8 cellular contexts compared by ENCODE assay signal in genomic region chr11:22624742-22625447, GRCh38. TPM values are rescaled to one million over a fixed set of nuclear protein-coding genes. Genes with fewer than 3 reads are reported as not detected.
DNase-seq lines count a peak whose midpoint lies in the region; ATAC-seq and TF ChIP-seq lines count a peak whose summit lies in the region.

No MANE protein-coding gene starts in this region.

- H3K79me2 ChIP-seq in neural cell (replicated peaks; ENCODE audit: insufficient read depth, low read length), result peaks cover 18% of the 10 kb centered on the region

- H3K4me1 Mint-ChIP-seq in activated T-helper 17 cell treated with anti-CD3 and anti-CD28 coated beads, Interleukin-2, amount 50 U/mL, for 72 hours, result peaks cover 12% of the 10 kb centered on the region

- H3K9me3 Mint-ChIP-seq in activated T-helper 17 cell treated with anti-CD3 and anti-CD28 coated beads, Interleukin-2, amount 50 U/mL, for 72 hours, result no peaks in the 10 kb centered on the region

- H3K9me3 ChIP-seq in neural cell (ENCODE audit: low read length), result no peaks in the 10 kb centered on the region
- H3K9me3 ChIP-seq in testis, result no peaks in the 10 kb centered on the region

- H3K36me3 ChIP-seq in neural cell (ENCODE audit: insufficient read depth, low read length), result no peaks in the 10 kb centered on the region
- no peaks in the 10 kb centered on the region for H3K36me3 ChIP-seq in testis (ENCODE audit: low read depth, missing control alignments)

- peaks cover 10% of the 10 kb centered on the region for H3F3A ChIP-seq in neural cell (ENCODE audit: insufficient read depth, low read length, poor library complexity, severe bottlenecking)

- peak overlapping the region; percentile 92 for H2AFZ ChIP-seq in neural cell (ENCODE audit: low read depth, low read length)

- peak overlapping the region; percentile 86 for H3K9ac ChIP-seq in neural cell (ENCODE audit: low read length)

- H3K27ac ChIP-seq in neural cell (ENCODE audit: low read length) (peak overlapping the region; percentile 91), testis (peak overlapping the region; percentile 82 to 86)

- ATAC-seq in GM21367 (IDR thresholded peaks at IDR 0.05; ENCODE audit: unreplicated experiment), result peak; percentile 52
- peak; percentile 58 for ATAC-seq in activated T-helper 17 cell treated with anti-CD3 and anti-CD28 coated beads, Interleukin-2, amount 50 U/mL, for 72 hours (replicated peaks)

- intact Hi-C loops in testis (cut with DNase I; ENCODE audit: low total_unique reads), result no loop called here

- H3K27ac Mint-ChIP-seq in activated T-helper 17 cell treated with anti-CD3 and anti-CD28 coated beads, Interleukin-2, amount 50 U/mL, for 72 hours, result peak overlapping the region; percentile 96

- H3K4me3 ChIP-seq in neural cell (ENCODE audit: low read length) (peak overlapping the region; percentile 90), testis (peak overlapping the region; percentile 89)

- no peaks in the 10 kb centered on the region for H4K20me1 ChIP-seq in neural cell (ENCODE audit: insufficient read depth)

- peaks cover 8% of the 10 kb centered on the region for H3K4me1 ChIP-seq in testis

- peaks cover 34% of the 10 kb centered on the region for H3K36me3 Mint-ChIP-seq in activated T-helper 17 cell treated with anti-CD3 and anti-CD28 coated beads, Interleukin-2, amount 50 U/mL, for 72 hours (ENCODE audit: low read depth)

- TF ChIP-seq RAD21 in neural cell (conservative IDR thresholded peaks at IDR 0.05), result peak; percentile 63

- peak; percentile 85 for DNase-seq in DMS 273 (lab: John Stamatoyannopoulos, UW; ENCODE audit: unreplicated experiment)
- DNase-seq in HT1080 (ENCODE audit: low read depth), result peak; percentile 67
- DNase-seq in NOMO-1 (lab: John Stamatoyannopoulos, UW; ENCODE audit: unreplicated experiment in 2 of 2), result peak; percentile 52 to 54
- peak; percentile 28 for DNase-seq in fibroblast of the conjunctiva (ENCODE audit: low read depth)
- DNase-seq in testis, result peak; percentile 72

- no peak for TF ChIP-seq EP300 in neural cell (conservative IDR thresholded peaks at IDR 0.05; ENCODE audit: poor library complexity, severe bottlenecking)

- TF ChIP-seq CTCF in neural cell (IDR thresholded peaks at IDR 0.05; ENCODE audit: poor library complexity, severe bottlenecking) (peak; percentile 81), testis (IDR thresholded peaks at IDR 0.05) (no peak)

- H3K9me2 ChIP-seq in neural cell (ENCODE audit: insufficient read depth, low read length), result no peaks in the 10 kb centered on the region

- H3K27me3 Mint-ChIP-seq in activated T-helper 17 cell treated with anti-CD3 and anti-CD28 coated beads, Interleukin-2, amount 50 U/mL, for 72 hours, result no peaks in the 10 kb centered on the region

- peak overlapping the region; percentile 96 for H3K4me3 Mint-ChIP-seq in activated T-helper 17 cell treated with anti-CD3 and anti-CD28 coated beads, Interleukin-2, amount 50 U/mL, for 72 hours

- WGBS in testis, 2 donors, result 3 to 8% methylated on average over 15 to 31 of the region's 31 CpGs

- H3K27me3 ChIP-seq in neural cell (ENCODE audit: insufficient read depth, low read depth, low read length), result no peaks in the 10 kb centered on the region
- H3K27me3 ChIP-seq in testis, result no peaks in the 10 kb centered on the region

- no peak for TF ChIP-seq POLR2A in testis (IDR thresholded peaks at IDR 0.05)

- H3K4me2 ChIP-seq in neural cell (ENCODE audit: low read length), result peak overlapping the region; percentile 99

TF ChIP-seq in neural cell, 6 proteins besides CTCF, POLR2A, EP300 and RAD21:
- peak; percentile 58 for TF ChIP-seq SMC3 (conservative IDR thresholded peaks at IDR 0.05; ENCODE audit: poor library complexity)
- no peak for TF ChIP-seq POLR2AphosphoS5 (IDR thresholded peaks at IDR 0.05)
- peak; percentile 81 for TF ChIP-seq TAF1 (IDR thresholded peaks at IDR 0.05; ENCODE audit: low read depth)
- TF ChIP-seq EZH2 (IDR thresholded peaks at IDR 0.05; ENCODE audit: borderline replicate concordance, insufficient read depth, low read length, poor library complexity, severe bottlenecking), result no peak
- TF ChIP-seq REST (IDR thresholded peaks at IDR 0.05; ENCODE audit: borderline replicate concordance), result peak; percentile 55
- TF ChIP-seq MXI1 (conservative IDR thresholded peaks at IDR 0.05; ENCODE audit: poor library complexity, severe bottlenecking), result no peak

RNA-seq across cellular contexts. Expression of gene FANCF, which starts 0.7 kb away (rescaled TPM):
- total RNA-seq in HT1080 (2014; rRNA removed; shearing (Covaris generic)), result 9.7 and 10.9 TPM in 2 replicates
- 10.4 and 10.7 TPM in 2 replicates for polyA plus RNA-seq in HT1080 (2015; cell fraction: cytosol; rRNA removed)
- polyA plus RNA-seq in HT1080 (2015; cell fraction: nucleus; rRNA removed), result 8.2 and 9.0 TPM in 2 replicates
- 10 to 100 TPM in 1 of 2 donors, 1 to 10 TPM in 1; 7.3 to 10.9 TPM for total RNA-seq in activated T-helper 17 cell treated with anti-CD3 and anti-CD28 coated beads, Interleukin-2, amount 50 U/mL, for 72 hours
- 22.2 and 23.7 TPM in 2 replicates for polyA plus RNA-seq in neural cell
- 59.5 and 60.9 TPM in 2 replicates for polyA minus RNA-seq in neural cell
- total RNA-seq in testis, result 10 to 100 TPM; 11.3 to 14.8 TPM
- 12.7 TPM for polyA plus RNA-seq in testis (ENCODE audit: insufficient read depth, low read depth, low replicate concordance)

RNA-seq across cellular contexts. Expression of gene GAS2, which starts 41.5 kb away (rescaled TPM):
- total RNA-seq in HT1080 (2014; rRNA removed; shearing (Covaris generic)), result 0.82 and 2.3 TPM in 2 replicates
- 0.59 and 1.1 TPM in 2 replicates for polyA plus RNA-seq in HT1080 (2015; cell fraction: cytosol; rRNA removed)
- polyA plus RNA-seq in HT1080 (2015; cell fraction: nucleus; rRNA removed), result 1.2 and 1.4 TPM in 2 replicates
- 1 to 10 TPM; 1.2 to 1.5 TPM for total RNA-seq in activated T-helper 17 cell treated with anti-CD3 and anti-CD28 coated beads, Interleukin-2, amount 50 U/mL, for 72 hours
- polyA plus RNA-seq in neural cell (2.5 and 8.0 TPM in 2 replicates), testis (ENCODE audit: insufficient read depth, low read depth, low replicate concordance) (5.5 TPM)
- 19.8 and 22.2 TPM in 2 replicates for polyA minus RNA-seq in neural cell
- total RNA-seq in testis, result 10 to 100 TPM in 1 of 2 donors, 1 to 10 TPM in 1; 9.0 to 25.2 TPM

Comparison
In these comparisons a context has a peak if more than half of its experiments do, and no peak if none do; other contexts are left out.
1. Peak in every context shown above with its lines: DNase-seq, ATAC-seq, H3K4me3 ChIP-seq and H3K27ac ChIP-seq.
2. DNase-seq: peak in every context shown above with its lines; median percentile 85 in DMS 273; 72 in testis; 67 in HT1080; 53 in NOMO-1; 28 in fibroblast of the conjunctiva.